In the genomic region with DNA sequence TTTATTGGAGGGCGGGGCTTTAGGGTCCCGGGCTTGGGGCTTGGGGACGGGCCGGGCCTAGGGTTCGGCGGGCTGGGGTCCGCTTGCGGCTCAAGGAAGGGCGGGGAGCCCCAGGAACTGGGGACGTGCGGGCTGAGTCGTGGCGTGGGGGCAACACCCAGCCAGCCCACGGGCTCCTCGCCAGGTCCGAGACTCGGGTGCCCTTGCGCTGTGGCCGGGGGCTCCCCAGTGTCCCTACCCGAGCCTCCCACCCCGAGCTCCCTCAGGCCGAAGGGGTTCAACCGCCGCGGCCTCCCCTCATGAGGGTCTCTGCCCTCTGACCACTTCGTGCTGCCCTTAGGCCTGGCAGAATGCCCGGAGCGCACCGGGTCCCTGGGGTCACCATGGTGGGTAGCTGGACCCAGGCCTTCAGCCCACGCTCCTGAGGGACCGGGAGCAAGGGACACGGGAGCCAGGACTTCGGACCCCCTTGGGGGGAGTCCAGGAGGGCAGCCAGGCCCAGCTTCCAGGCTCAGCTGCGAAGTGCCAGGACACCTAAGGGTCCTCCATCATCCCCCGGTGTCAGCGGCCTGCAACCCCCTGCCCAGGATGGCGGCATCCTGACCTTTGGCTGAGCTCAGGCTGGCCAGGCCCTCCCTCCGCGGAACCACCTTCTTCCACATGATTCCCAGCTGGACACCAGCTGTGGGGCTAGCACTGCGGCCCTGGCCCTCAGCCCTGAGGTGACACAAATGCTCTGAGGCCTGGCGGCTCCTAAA, we compare ENCODE assay signal across 1 cellular context.
TF ChIP-seq lines count a peak whose summit lies in the region.

No MANE protein-coding gene starts in this region.

TF ChIP-seq in HepG2, 621 proteins besides CTCF, POLR2A, EP300 and RAD21 (continued from another document and continues in another):
- TF ChIP-seq, protein P1, sequence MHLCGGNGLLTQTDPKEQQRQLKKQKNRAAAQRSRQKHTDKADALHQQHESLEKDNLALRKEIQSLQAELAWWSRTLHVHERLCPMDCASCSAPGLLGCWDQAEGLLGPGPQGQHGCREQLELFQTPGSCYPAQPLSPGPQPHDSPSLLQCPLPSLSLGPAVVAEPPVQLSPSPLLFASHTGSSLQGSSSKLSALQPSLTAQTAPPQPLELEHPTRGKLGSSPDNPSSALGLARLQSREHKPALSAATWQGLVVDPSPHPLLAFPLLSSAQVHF (CRISPR knock-in tag; IDR thresholded peaks at IDR 0.05): no peak
- TF ChIP-seq CEBPB (IDR thresholded peaks at IDR 0.05; ENCODE audit: borderline replicate concordance, low read depth, low read length): no peak
- TF ChIP-seq, protein P2, sequence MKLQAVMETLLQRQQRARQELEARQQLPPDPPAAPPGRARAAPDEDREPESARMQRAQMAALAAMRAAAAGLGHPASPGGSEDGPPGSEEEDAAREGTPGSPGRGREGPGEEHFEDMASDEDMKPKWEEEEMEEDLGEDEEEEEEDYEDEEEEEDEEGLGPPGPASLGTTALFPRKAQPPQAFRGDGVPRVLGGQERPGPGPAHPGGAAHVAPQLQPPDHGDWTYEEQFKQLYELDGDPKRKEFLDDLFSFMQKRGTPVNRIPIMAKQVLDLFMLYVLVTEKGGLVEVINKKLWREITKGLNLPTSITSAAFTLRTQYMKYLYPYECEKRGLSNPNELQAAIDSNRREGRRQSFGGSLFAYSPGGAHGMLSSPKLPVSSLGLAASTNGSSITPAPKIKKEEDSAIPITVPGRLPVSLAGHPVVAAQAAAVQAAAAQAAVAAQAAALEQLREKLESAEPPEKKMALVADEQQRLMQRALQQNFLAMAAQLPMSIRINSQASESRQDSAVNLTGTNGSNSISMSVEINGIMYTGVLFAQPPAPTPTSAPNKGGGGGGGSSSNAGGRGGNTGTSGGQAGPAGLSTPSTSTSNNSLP (IDR thresholded peaks at IDR 0.05; ENCODE audit: low read depth, low read length): no peak
- peak; percentile 62 for TF ChIP-seq ZNF296 (CRISPR knock-in tag; conservative IDR thresholded peaks at IDR 0.05)
- no peak for TF ChIP-seq TSC22D2 (CRISPR knock-in tag; IDR thresholded peaks at IDR 0.05; ENCODE audit: borderline replicate concordance)
- TF ChIP-seq ZNF772 (CRISPR knock-in tag; IDR thresholded peaks at IDR 0.05): no peak; the same call in 1 of the 2 replicates
- TF ChIP-seq BHLHE40 (IDR thresholded peaks at IDR 0.05; ENCODE audit: low read length): no peak
- no peak for TF ChIP-seq RFX3 (CRISPR knock-in tag; IDR thresholded peaks at IDR 0.05)
- TF ChIP-seq, protein P3, sequence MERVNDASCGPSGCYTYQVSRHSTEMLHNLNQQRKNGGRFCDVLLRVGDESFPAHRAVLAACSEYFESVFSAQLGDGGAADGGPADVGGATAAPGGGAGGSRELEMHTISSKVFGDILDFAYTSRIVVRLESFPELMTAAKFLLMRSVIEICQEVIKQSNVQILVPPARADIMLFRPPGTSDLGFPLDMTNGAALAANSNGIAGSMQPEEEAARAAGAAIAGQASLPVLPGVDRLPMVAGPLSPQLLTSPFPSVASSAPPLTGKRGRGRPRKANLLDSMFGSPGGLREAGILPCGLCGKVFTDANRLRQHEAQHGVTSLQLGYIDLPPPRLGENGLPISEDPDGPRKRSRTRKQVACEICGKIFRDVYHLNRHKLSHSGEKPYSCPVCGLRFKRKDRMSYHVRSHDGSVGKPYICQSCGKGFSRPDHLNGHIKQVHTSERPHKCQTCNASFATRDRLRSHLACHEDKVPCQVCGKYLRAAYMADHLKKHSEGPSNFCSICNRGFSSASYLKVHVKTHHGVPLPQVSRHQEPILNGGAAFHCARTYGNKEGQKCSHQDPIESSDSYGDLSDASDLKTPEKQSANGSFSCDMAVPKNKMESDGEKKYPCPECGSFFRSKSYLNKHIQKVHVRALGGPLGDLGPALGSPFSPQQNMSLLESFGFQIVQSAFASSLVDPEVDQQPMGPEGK (CRISPR knock-in tag; IDR thresholded peaks at IDR 0.05): peak; percentile 41; the same call in 1 of the 2 replicates
- TF ChIP-seq SP140L (CRISPR knock-in tag; IDR thresholded peaks at IDR 0.05; ENCODE audit: borderline replicate concordance): no peak
- TF ChIP-seq, protein P4, sequence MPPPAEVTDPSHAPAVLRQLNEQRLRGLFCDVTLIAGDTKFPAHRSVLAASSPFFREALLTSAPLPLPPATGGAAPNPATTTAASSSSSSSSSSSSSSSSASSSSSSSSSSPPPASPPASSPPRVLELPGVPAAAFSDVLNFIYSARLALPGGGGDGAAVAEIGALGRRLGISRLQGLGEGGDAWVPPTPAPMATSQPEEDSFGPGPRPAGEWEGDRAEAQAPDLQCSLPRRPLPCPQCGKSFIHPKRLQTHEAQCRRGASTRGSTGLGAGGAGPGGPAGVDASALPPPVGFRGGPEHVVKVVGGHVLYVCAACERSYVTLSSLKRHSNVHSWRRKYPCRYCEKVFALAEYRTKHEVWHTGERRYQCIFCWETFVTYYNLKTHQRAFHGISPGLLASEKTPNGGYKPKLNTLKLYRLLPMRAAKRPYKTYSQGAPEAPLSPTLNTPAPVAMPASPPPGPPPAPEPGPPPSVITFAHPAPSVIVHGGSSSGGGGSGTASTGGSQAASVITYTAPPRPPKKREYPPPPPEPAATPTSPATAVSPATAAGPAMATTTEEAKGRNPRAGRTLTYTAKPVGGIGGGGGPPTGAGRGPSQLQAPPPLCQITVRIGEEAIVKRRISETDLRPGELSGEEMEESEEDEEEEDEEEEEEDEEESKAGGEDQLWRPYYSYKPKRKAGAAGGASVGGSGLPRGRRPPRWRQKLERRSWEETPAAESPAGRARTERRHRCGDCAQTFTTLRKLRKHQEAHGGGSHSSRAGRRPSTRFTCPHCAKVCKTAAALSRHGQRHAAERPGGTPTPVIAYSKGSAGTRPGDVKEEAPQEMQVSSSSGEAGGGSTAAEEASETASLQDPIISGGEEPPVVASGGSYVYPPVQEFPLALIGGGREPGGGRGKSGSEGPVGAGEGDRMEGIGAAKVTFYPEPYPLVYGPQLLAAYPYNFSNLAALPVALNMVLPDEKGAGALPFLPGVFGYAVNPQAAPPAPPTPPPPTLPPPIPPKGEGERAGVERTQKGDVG (CRISPR knock-in tag; IDR thresholded peaks at IDR 0.05; ENCODE audit: borderline replicate concordance): no peak
- TF ChIP-seq, protein P5, sequence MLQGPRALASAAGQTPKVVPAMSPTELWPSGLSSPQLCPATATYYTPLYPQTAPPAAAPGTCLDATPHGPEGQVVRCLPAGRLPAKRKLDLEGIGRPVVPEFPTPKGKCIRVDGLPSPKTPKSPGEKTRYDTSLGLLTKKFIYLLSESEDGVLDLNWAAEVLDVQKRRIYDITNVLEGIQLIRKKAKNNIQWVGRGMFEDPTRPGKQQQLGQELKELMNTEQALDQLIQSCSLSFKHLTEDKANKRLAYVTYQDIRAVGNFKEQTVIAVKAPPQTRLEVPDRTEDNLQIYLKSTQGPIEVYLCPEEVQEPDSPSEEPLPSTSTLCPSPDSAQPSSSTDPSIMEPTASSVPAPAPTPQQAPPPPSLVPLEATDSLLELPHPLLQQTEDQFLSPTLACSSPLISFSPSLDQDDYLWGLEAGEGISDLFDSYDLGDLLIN (CRISPR knock-in tag; IDR thresholded peaks at IDR 0.05; ENCODE audit: borderline replicate concordance): no peak
- no peak for TF ChIP-seq HOXA9 (CRISPR knock-in tag; IDR thresholded peaks at IDR 0.05; ENCODE audit: borderline replicate concordance)
- TF ChIP-seq FOXJ3 (CRISPR knock-in tag; IDR thresholded peaks at IDR 0.05; ENCODE audit: borderline replicate concordance): no peak
- TF ChIP-seq RARG (CRISPR knock-in tag; IDR thresholded peaks at IDR 0.05; ENCODE audit: low read depth): no peak
- TF ChIP-seq HHEX (CRISPR knock-in tag; IDR thresholded peaks at IDR 0.05): no peak
- TF ChIP-seq CBX5 (CRISPR knock-in tag; IDR thresholded peaks at IDR 0.05; ENCODE audit: borderline replicate concordance): no peak
- peak; percentile 32; the same call in 1 of the 2 replicates for TF ChIP-seq RXRB (CRISPR knock-in tag; IDR thresholded peaks at IDR 0.05; ENCODE audit: borderline replicate concordance)
- no peak; the same call in 1 of the 2 replicates for TF ChIP-seq ZNF441 (CRISPR knock-in tag; IDR thresholded peaks at IDR 0.05; ENCODE audit: borderline replicate concordance)
- no peak for TF ChIP-seq ZNF879 (CRISPR knock-in tag; IDR thresholded peaks at IDR 0.05)
- TF ChIP-seq MED1 (CRISPR knock-in tag; IDR thresholded peaks at IDR 0.05): 0 out of 2 replicates have a peak, but pooled peaks have one; percentile 7
- no peak for TF ChIP-seq KLF9 (CRISPR knock-in tag; IDR thresholded peaks at IDR 0.05; ENCODE audit: low read depth)
- TF ChIP-seq ZNF253 (CRISPR knock-in tag; IDR thresholded peaks at IDR 0.05; ENCODE audit: borderline replicate concordance): no peak
- no peak for TF ChIP-seq TBL1XR1 (IDR thresholded peaks at IDR 0.05; ENCODE audit: borderline replicate concordance, low read length, partially characterized antibody)
- no peak for TF ChIP-seq SIN3A (IDR thresholded peaks at IDR 0.05; ENCODE audit: borderline replicate concordance, low read depth, low read length)
- TF ChIP-seq GATAD2A (CRISPR knock-in tag; IDR thresholded peaks at IDR 0.05): peak; percentile 39; the same call in 1 of the 2 replicates
- peak; percentile 55; the same call in 1 of the 2 replicates for TF ChIP-seq SPEN (CRISPR knock-in tag; IDR thresholded peaks at IDR 0.05; ENCODE audit: low read depth)
- TF ChIP-seq ZBTB21 (CRISPR knock-in tag; IDR thresholded peaks at IDR 0.05): no peak
- no peak for TF ChIP-seq ARNT (IDR thresholded peaks at IDR 0.05)
- TF ChIP-seq, protein P6, sequence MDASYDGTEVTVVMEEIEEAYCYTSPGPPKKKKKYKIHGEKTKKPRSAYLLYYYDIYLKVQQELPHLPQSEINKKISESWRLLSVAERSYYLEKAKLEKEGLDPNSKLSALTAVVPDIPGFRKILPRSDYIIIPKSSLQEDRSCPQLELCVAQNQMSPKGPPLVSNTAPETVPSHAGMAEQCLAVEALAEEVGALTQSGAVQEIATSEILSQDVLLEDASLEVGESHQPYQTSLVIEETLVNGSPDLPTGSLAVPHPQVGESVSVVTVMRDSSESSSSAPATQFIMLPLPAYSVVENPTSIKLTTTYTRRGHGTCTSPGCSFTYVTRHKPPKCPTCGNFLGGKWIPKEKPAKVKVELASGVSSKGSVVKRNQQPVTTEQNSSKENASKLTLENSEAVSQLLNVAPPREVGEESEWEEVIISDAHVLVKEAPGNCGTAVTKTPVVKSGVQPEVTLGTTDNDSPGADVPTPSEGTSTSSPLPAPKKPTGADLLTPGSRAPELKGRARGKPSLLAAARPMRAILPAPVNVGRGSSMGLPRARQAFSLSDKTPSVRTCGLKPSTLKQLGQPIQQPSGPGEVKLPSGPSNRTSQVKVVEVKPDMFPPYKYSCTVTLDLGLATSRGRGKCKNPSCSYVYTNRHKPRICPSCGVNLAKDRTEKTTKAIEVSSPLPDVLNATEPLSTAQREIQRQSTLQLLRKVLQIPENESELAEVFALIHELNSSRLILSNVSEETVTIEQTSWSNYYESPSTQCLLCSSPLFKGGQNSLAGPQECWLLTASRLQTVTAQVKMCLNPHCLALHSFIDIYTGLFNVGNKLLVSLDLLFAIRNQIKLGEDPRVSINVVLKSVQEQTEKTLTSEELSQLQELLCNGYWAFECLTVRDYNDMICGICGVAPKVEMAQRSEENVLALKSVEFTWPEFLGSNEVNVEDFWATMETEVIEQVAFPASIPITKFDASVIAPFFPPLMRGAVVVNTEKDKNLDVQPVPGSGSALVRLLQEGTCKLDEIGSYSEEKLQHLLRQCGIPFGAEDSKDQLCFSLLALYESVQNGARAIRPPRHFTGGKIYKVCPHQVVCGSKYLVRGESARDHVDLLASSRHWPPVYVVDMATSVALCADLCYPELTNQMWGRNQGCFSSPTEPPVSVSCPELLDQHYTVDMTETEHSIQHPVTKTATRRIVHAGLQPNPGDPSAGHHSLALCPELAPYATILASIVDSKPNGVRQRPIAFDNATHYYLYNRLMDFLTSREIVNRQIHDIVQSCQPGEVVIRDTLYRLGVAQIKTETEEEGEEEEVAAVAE (CRISPR knock-in tag; IDR thresholded peaks at IDR 0.05; ENCODE audit: borderline replicate concordance): no peak
- no peak for TF ChIP-seq RFXAP (CRISPR knock-in tag; IDR thresholded peaks at IDR 0.05; ENCODE audit: borderline replicate concordance)
- TF ChIP-seq ZNF260 (CRISPR knock-in tag; IDR thresholded peaks at IDR 0.05; ENCODE audit: borderline replicate concordance, low read depth): no peak
- TF ChIP-seq, protein P7, sequence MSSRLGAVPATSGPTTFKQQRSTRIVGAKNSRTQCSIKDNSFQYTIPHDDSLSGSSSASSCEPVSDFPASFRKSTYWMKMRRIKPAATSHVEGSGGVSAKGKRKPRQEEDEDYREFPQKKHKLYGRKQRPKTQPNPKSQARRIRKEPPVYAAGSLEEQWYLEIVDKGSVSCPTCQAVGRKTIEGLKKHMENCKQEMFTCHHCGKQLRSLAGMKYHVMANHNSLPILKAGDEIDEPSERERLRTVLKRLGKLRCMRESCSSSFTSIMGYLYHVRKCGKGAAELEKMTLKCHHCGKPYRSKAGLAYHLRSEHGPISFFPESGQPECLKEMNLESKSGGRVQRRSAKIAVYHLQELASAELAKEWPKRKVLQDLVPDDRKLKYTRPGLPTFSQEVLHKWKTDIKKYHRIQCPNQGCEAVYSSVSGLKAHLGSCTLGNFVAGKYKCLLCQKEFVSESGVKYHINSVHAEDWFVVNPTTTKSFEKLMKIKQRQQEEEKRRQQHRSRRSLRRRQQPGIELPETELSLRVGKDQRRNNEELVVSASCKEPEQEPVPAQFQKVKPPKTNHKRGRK (CRISPR knock-in tag; IDR thresholded peaks at IDR 0.05): no peak
- TF ChIP-seq, protein P8, sequence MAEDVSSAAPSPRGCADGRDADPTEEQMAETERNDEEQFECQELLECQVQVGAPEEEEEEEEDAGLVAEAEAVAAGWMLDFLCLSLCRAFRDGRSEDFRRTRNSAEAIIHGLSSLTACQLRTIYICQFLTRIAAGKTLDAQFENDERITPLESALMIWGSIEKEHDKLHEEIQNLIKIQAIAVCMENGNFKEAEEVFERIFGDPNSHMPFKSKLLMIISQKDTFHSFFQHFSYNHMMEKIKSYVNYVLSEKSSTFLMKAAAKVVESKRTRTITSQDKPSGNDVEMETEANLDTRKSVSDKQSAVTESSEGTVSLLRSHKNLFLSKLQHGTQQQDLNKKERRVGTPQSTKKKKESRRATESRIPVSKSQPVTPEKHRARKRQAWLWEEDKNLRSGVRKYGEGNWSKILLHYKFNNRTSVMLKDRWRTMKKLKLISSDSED (CRISPR knock-in tag; IDR thresholded peaks at IDR 0.05): 0 out of 2 replicates have a peak, but pooled peaks have one; percentile 55
- TF ChIP-seq, protein P9, sequence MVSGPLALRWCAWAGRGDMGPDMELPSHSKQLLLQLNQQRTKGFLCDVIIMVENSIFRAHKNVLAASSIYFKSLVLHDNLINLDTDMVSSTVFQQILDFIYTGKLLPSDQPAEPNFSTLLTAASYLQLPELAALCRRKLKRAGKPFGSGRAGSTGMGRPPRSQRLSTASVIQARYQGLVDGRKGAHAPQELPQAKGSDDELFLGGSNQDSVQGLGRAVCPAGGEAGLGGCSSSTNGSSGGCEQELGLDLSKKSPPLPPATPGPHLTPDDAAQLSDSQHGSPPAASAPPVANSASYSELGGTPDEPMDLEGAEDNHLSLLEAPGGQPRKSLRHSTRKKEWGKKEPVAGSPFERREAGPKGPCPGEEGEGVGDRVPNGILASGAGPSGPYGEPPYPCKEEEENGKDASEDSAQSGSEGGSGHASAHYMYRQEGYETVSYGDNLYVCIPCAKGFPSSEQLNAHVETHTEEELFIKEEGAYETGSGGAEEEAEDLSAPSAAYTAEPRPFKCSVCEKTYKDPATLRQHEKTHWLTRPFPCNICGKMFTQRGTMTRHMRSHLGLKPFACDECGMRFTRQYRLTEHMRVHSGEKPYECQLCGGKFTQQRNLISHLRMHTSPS (CRISPR knock-in tag; IDR thresholded peaks at IDR 0.05; ENCODE audit: low read depth): no peak; the same call in 1 of the 2 replicates
